Comparison of ENCODE assay signal across 8 cellular contexts in the genomic region with DNA sequence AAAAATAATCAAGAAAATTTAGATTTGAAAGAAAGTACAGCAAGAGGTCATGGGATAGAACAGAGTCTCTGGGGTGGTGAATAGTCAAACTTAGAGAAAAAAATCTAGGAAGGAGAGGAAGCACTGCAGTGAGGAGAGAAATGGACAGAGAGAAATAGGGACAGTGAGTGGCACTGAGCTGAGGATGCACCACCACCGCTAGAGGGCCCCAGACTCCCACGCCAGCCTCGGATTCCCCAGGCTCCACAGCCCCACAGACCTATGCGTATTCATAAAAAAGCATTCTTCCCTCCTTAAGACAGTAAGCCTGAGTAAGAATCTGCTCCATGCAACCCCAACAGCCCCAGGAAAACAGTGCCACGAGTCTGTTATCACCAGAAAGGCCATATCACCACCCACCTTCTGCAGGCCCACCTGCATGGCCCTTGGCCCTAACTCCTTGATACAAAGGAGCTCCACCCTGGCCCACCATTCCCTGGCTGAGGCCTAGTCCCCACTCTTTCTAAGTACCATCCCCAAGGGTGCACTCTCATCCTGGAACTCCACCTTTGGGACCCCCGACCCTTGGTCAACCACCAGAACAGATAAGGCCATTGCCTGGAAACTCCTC.
A peak's percentile ranks its signal among the peaks of the same experiment; 100 is the strongest.
DNase-seq lines count a peak whose midpoint lies in the region; ATAC-seq, FAIRE-seq and TF ChIP-seq lines count a peak whose summit lies in the region.

No MANE protein-coding gene starts in this region.

- peaks cover 5% of the 10 kb centered on the region for H3K36me3 Mint-ChIP-seq in activated CD4-positive, alpha-beta memory T cell treated with anti-CD3 and anti-CD28 coated beads for 36 hours

- H3K4me2 ChIP-seq in A549, result no peak overlapping the region

- no peaks in the 10 kb centered on the region for H3K9me3 Mint-ChIP-seq in activated CD4-positive, alpha-beta memory T cell treated with anti-CD3 and anti-CD28 coated beads for 36 hours

- H3K4me1 ChIP-seq in A549, result no peaks in the 10 kb centered on the region

- CTCF ChIA-PET in A549 (lab: Yijun Ruan, JAX), result interaction anchor here (0.6 to 3.3 kb wide), 39 partner anchors 9 to 564 kb away, joined by 3 to 35 read pairs (median 5); a partner anchor contains a TSS
- CTCF ChIA-PET in activated CD4-positive, alpha-beta memory T cell treated with anti-CD3 and anti-CD28 coated beads for 36 hours (lab: Charles Lee), result interaction anchor here (0.6 to 1.8 kb wide), 17 partner anchors 12 to 237 kb away, joined by 3 to 32 read pairs (median 4); a partner anchor contains a TSS

- no peak for TF ChIP-seq EP300 in A549 (IDR thresholded peaks at IDR 0.05)

- WGBS in A549 (ENCODE audit: missing lambda C conversion rate), result 24% methylated on average over 6 of the region's 6 CpGs

- no peak overlapping the region for H3K27ac ChIP-seq in A549

- POLR2A ChIA-PET in A549 (lab: Yijun Ruan, JAX), result interaction anchor here (1.0 kb wide), 1 partner anchor 207 kb away, joined by 3 read pairs; a partner anchor contains a TSS
- POLR2A ChIA-PET in activated CD4-positive, alpha-beta memory T cell treated with anti-CD3 and anti-CD28 coated beads for 36 hours (lab: Charles Lee), result interaction anchor here (1.0 to 1.4 kb wide), 2 partner anchors 116 to 207 kb away, joined by 3 read pairs; a partner anchor contains a TSS

- H3K9me3 ChIP-seq in A549, result no peaks in the 10 kb centered on the region

- FAIRE-seq in A549 (lab: Jason Lieb, UNC) (no peak), GM12892 (lab: Jason Lieb, UNC) (peak; percentile 94)

- TF ChIP-seq CTCF in A549 (IDR thresholded peaks at IDR 0.05), result peak; percentile 90

- TF ChIP-seq RAD21 in A549 (conservative IDR thresholded peaks at IDR 0.05 in 1 of 2, IDR thresholded peaks at IDR 0.05 in 1 of 2), result peak; percentile 93

- TF ChIP-seq POLR2A in A549 (IDR thresholded peaks at IDR 0.05; ENCODE audit: low read length) (no peak), GM12892 (IDR thresholded peaks at IDR 0.05; ENCODE audit: low read depth, low read length) (no peak)

- ATAC-seq in A549 (peak; percentile 97 to 100), HG02885 (IDR thresholded peaks at IDR 0.05; ENCODE audit: poor library complexity, unreplicated experiment) (peak; percentile 47)

- peaks cover 9% of the 10 kb centered on the region for H3K4me1 Mint-ChIP-seq in activated CD4-positive, alpha-beta memory T cell treated with anti-CD3 and anti-CD28 coated beads for 36 hours (ENCODE audit: low read depth)

- intact Hi-C loops in activated CD4-positive, alpha-beta memory T cell treated with anti-CD3 and anti-CD28 coated beads for 36 hours (cut with micrococcal nuclease), result loop anchor here (1.0 kb wide), 2 partner anchors 207 to 215 kb away; a partner anchor contains a TSS

- no peak overlapping the region for H3K4me3 Mint-ChIP-seq in activated CD4-positive, alpha-beta memory T cell treated with anti-CD3 and anti-CD28 coated beads for 36 hours

- DNase-seq in A549 (ENCODE audit: low read depth in 1 of 2, low spot score in 1 of 2), result peak; percentile 62 to 75
- DNase-seq in GM12892 (ENCODE audit: insufficient read length), result no peak
- DNase-seq in NCI-H226, result peak; percentile 23
- peak; percentile 87 for DNase-seq in activated CD4-positive, alpha-beta memory T cell treated with anti-CD3 and anti-CD28 coated beads for 36 hours
- peak; percentile 85 for DNase-seq in dermis blood vessel endothelial cell
- peak; percentile 76 to 81 for DNase-seq in lung microvascular endothelial cell (ENCODE audit: low read depth in 2 of 2)
- DNase-seq in stimulated activated CD8-positive, alpha-beta memory T cell treated with anti-CD3 and anti-CD28 coated beads, Interleukin-15, amount 100 ng/mL, for 1 hour (ENCODE audit: low read depth), result peak; percentile 61

- H3K27me3 Mint-ChIP-seq in activated CD4-positive, alpha-beta memory T cell treated with anti-CD3 and anti-CD28 coated beads for 36 hours, result no peaks in the 10 kb centered on the region

- H3K27ac Mint-ChIP-seq in activated CD4-positive, alpha-beta memory T cell treated with anti-CD3 and anti-CD28 coated beads for 36 hours, result no peak overlapping the region

- H3K4me3 ChIP-seq in A549, result no peak overlapping the region

TF ChIP-seq in A549, 52 proteins besides CTCF, POLR2A, EP300 and RAD21:
- TF ChIP-seq FOSB (CRISPR knock-in tag; IDR thresholded peaks at IDR 0.05) (no peak), SMC3 (IDR thresholded peaks at IDR 0.05) (peak; percentile 81), ZSCAN20 (CRISPR knock-in tag; IDR thresholded peaks at IDR 0.05) (no peak), GATA3 (IDR thresholded peaks at IDR 0.05; ENCODE audit: borderline replicate concordance) (no peak), CBX8 (IDR thresholded peaks at IDR 0.05) (no peak)
- TF ChIP-seq, protein P1, sequence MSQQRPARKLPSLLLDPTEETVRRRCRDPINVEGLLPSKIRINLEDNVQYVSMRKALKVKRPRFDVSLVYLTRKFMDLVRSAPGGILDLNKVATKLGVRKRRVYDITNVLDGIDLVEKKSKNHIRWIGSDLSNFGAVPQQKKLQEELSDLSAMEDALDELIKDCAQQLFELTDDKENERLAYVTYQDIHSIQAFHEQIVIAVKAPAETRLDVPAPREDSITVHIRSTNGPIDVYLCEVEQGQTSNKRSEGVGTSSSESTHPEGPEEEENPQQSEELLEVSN (IDR thresholded peaks at IDR 0.05; ENCODE audit: borderline replicate concordance, low read depth), result no peak
